In the genomic region with DNA sequence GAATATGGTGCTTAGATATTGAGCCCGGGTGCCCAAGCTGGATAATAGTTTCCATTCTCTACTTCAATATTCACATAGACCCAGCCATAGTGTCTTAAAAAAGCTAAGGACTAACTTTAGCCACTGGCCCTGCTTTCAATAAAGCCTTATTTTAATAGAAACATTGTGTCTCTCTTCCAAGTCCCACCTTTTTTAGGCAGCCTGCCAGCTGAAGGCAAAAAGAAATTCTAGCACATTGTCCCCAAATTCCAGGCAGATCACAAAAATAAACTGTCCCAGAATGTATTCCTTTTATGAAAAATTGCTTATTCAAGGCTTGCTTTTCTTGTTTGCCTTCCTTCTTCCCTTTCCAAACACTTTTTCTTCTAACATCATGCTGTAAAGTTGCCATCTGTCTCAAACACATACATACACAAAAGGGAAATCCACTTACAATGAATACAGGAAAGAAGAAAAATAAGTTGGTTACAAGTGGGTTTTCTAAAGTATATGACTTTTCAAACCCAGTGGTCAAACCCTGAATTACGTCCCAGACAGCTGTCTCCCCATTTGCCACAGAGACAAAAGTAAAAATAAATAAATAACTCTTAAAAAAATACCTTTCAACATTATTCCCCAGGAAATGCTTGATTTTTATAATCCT, we compare ENCODE assay signal across 15 cellular contexts.
DNase-seq lines count a peak whose midpoint lies in the region; ATAC-seq and TF ChIP-seq lines count a peak whose summit lies in the region.
"Had no signal": no experiment of that assay in that cellular context is flagged by ENCODE, and none has a peak within 500 bp of the region (broad histone marks: within the 10 kb centered on the region; RNA-seq: fewer than 3 reads in every experiment).

No MANE protein-coding gene starts in this region.

- H4K91ac ChIP-seq in H9 (ENCODE audit: insufficient read length, low read depth, low read length), result no peak overlapping the region

- H4K20me1 ChIP-seq in H9 (ENCODE audit: control insufficient read depth, insufficient read depth, insufficient read length) (no peaks in the 10 kb centered on the region), PC-3 (ENCODE audit: low read length) (no peaks in the 10 kb centered on the region), mammary epithelial cell (ENCODE audit: insufficient read depth, low read length) (no peaks in the 10 kb centered on the region)

- H2BK20ac ChIP-seq in H9 (ENCODE audit: low read depth, low read length, poor library complexity, severe bottlenecking), result no peak overlapping the region

- H4K5ac ChIP-seq in H9 (ENCODE audit: insufficient read length, low read depth, low read length), result no peak overlapping the region

- H3K36me3 ChIP-seq in PC-3 (ENCODE audit: low read depth, low read length) (no peaks in the 10 kb centered on the region), H7 (replicated peaks; ENCODE audit: control insufficient read depth, insufficient read depth, low read length) (no peaks in the 10 kb centered on the region), mammary epithelial cell (ENCODE audit: insufficient read depth, low read length) (no peaks in the 10 kb centered on the region)

- H3K23ac ChIP-seq in H9 (ENCODE audit: insufficient read length, low read depth, low read length), result no peak overlapping the region

- no peak overlapping the region for H3K14ac ChIP-seq in H9 (ENCODE audit: insufficient read depth, low read length)

- intact Hi-C loops in PC-3 (cut with micrococcal nuclease) (no loop called here), mammary epithelial cell (cut with micrococcal nuclease) (no loop called here)

- H2BK120ac ChIP-seq in H9 (ENCODE audit: low read depth, low read length, poor library complexity, severe bottlenecking), result no peak overlapping the region

- H3T11ph ChIP-seq in H9 (ENCODE audit: low read length), result no peak overlapping the region

- peak; percentile 48 for TF ChIP-seq CTCF in H9 (conservative IDR thresholded peaks at IDR 0.05)
- 0 out of 2 replicates have a peak, but pooled peaks have one; percentile 6 for TF ChIP-seq CTCF in PC-3 (conservative IDR thresholded peaks at IDR 0.05; ENCODE audit: low read depth, low read length)
- TF ChIP-seq CTCF in epithelial cell of esophagus (IDR thresholded peaks at IDR 0.05; ENCODE audit: insufficient read depth, low read depth, low read length, missing control alignments), result peak; percentile 12
- TF ChIP-seq CTCF in progenitor cell of endocrine pancreas (IDR thresholded peaks at IDR 0.05; ENCODE audit: unreplicated experiment), result peak; percentile 21
- TF ChIP-seq CTCF in mammary epithelial cell (conservative IDR thresholded peaks at IDR 0.05 in 1 of 2, IDR thresholded peaks at IDR 0.05 in 1 of 2; ENCODE audit: extremely low read depth in 1 of 2, insufficient read depth in 1 of 2, low read depth in 1 of 2, low read length in 2 of 2), result no peak

- CTCF ChIA-PET in PC-3 (lab: Charles Lee) (no interaction called here), mammary epithelial cell (lab: Charles Lee; ENCODE audit: low non-redundant PET) (no interaction called here)
- CTCF ChIA-PET in activated naive CD4-positive, alpha-beta T cell treated with anti-CD3 and anti-CD28 coated beads, Interleukin-2, amount 10 ng/mL, durations not matched to agents 7 days and 5 days (lab: Charles Lee), result no interaction called here

- in situ Hi-C loops in mammary epithelial cell (cut with MboI; ENCODE audit: low sequenced_read_pairs in 2 of 2), result no loop called here

- no peak overlapping the region for H4K8ac ChIP-seq in H9 (replicated peaks; ENCODE audit: insufficient read length, low read depth, low read length)

- no peak overlapping the region for H3K4me3 ChIP-seq in PC-3 (ENCODE audit: low read length)
- no peak overlapping the region for H3K4me3 ChIP-seq in epithelial cell of esophagus (ENCODE audit: low read length)
- no peak overlapping the region for H3K4me3 ChIP-seq in H7 (ENCODE audit: insufficient read depth, low read depth, low read length)
- no peak overlapping the region for H3K4me3 ChIP-seq in mammary epithelial cell (replicated peaks in 1 of 3; ENCODE audit: insufficient read depth in 1 of 3, low read depth in 2 of 3, low read length in 3 of 3)

- H3K9me3 Mint-ChIP-seq in H9, result no peaks in the 10 kb centered on the region
- no peaks in the 10 kb centered on the region for H3K9me3 Mint-ChIP-seq in progenitor cell of endocrine pancreas (ENCODE audit: low read depth)
- no peaks in the 10 kb centered on the region for H3K9me3 Mint-ChIP-seq in activated naive CD4-positive, alpha-beta T cell treated with anti-CD3 and anti-CD28 coated beads, Interleukin-2, amount 10 ng/mL, durations not matched to agents 7 days and 5 days

- ATAC-seq in PC-3, result no peak

- H3K79me2 ChIP-seq in H9 (ENCODE audit: insufficient read depth, low read length), result no peaks in the 10 kb centered on the region
- H3K79me2 ChIP-seq in PC-3 (ENCODE audit: low read length), result no peaks in the 10 kb centered on the region
- no peaks in the 10 kb centered on the region for H3K79me2 ChIP-seq in mammary epithelial cell (ENCODE audit: insufficient read depth, low read length)

- no peaks in the 10 kb centered on the region for H3K4me1 ChIP-seq in H9 (ENCODE audit: insufficient read depth, low read length)
- no peaks in the 10 kb centered on the region for H3K4me1 ChIP-seq in PC-3 (ENCODE audit: insufficient read depth, low read length)
- no peaks in the 10 kb centered on the region for H3K4me1 ChIP-seq in mammary epithelial cell (ENCODE audit: insufficient read depth, low read length)

- no peak overlapping the region for H2BK15ac ChIP-seq in H9 (ENCODE audit: low read depth, low read length)

- no peak overlapping the region for H3K18ac ChIP-seq in H9 (ENCODE audit: insufficient read length, low read depth, low read length)

- H3K27me3 ChIP-seq in H9 (ENCODE audit: insufficient read depth, low read length) (no peaks in the 10 kb centered on the region), PC-3 (ENCODE audit: low read length) (0 out of 2 replicates have a peak, but pooled peaks cover 7% of the 10 kb centered on the region), H7 (ENCODE audit: control insufficient read depth, insufficient read depth, low read length) (no peaks in the 10 kb centered on the region), mammary epithelial cell (ENCODE audit: insufficient read depth, low read length) (no peaks in the 10 kb centered on the region)

- H2AFZ ChIP-seq in H9 (ENCODE audit: low read length) (no peak overlapping the region), PC-3 (ENCODE audit: low read length) (no peak overlapping the region), mammary epithelial cell (ENCODE audit: low read depth, low read length) (no peak overlapping the region)

- H3K4me3 Mint-ChIP-seq in H9 (no peak overlapping the region), progenitor cell of endocrine pancreas (ENCODE audit: low read depth) (no peak overlapping the region)
- H3K4me3 Mint-ChIP-seq in activated naive CD4-positive, alpha-beta T cell treated with anti-CD3 and anti-CD28 coated beads, Interleukin-2, amount 10 ng/mL, durations not matched to agents 7 days and 5 days, result no peak overlapping the region
- H3K4me3 Mint-ChIP-seq: CD4-positive, alpha-beta memory T cell had no signal

- BruUV-seq in PC-3 (replicated peaks; lab: Mats Ljungman, UMichigan) (no TSS peak), mammary epithelial cell (replicated peaks; lab: Mats Ljungman, UMichigan) (no TSS peak)

- H2BK12ac ChIP-seq in H9 (ENCODE audit: insufficient read length, low read depth, low read length), result no peak overlapping the region

- DNase-seq in H9, result no peak
- no peak for DNase-seq in PC-3
- no peak for DNase-seq in epithelial cell of esophagus (ENCODE audit: low read depth)
- DNase-seq in progenitor cell of endocrine pancreas (ENCODE audit: low spot score, unreplicated experiment), result no peak
- DNase-seq in H7, result no peak
- DNase-seq in iPS-NIHi11 (ENCODE audit: low spot score), result no peak
- DNase-seq in mammary epithelial cell, result no peak
- DNase-seq in activated naive CD4-positive, alpha-beta T cell treated with anti-CD3 and anti-CD28 coated beads, Interleukin-2, amount 10 ng/mL, durations not matched to agents 7 days and 5 days, result no peak
- DNase-seq: Calu3; CD4-positive, alpha-beta memory T cell; GF-D8; NCI-H1417; NCI-H187 treated with DMSO at 0.1 percent for 48 hours; NCI-H526 treated with DMSO at 0.1 percent for 48 hours had no signal

- no CpG with 5 or more reads among the region's 2 CpGs for WGBS in H9 (ENCODE audit: extremely low coverage, insufficient read length, low lambda C conversion rate)
- 44% methylated on average over 2 of the region's 2 CpGs for WGBS in mammary epithelial cell (ENCODE audit: low coverage, missing lambda C conversion rate)

- no peaks in the 10 kb centered on the region for H3K36me3 Mint-ChIP-seq in H9 (ENCODE audit: insufficient read depth in 1 of 3, low read depth in 3 of 3)
- H3K36me3 Mint-ChIP-seq in progenitor cell of endocrine pancreas (ENCODE audit: insufficient read depth), result no peaks in the 10 kb centered on the region
- H3K36me3 Mint-ChIP-seq in activated naive CD4-positive, alpha-beta T cell treated with anti-CD3 and anti-CD28 coated beads, Interleukin-2, amount 10 ng/mL, durations not matched to agents 7 days and 5 days, result no peaks in the 10 kb centered on the region
- H3K36me3 Mint-ChIP-seq: CD4-positive, alpha-beta memory T cell had no signal

- no peaks in the 10 kb centered on the region for H3K9me2 ChIP-seq in PC-3 (replicated peaks; ENCODE audit: low read length)

- H3K27me3 Mint-ChIP-seq in H9 (ENCODE audit: low read depth) (no peaks in the 10 kb centered on the region), progenitor cell of endocrine pancreas (no peaks in the 10 kb centered on the region)
- no peaks in the 10 kb centered on the region for H3K27me3 Mint-ChIP-seq in activated naive CD4-positive, alpha-beta T cell treated with anti-CD3 and anti-CD28 coated beads, Interleukin-2, amount 10 ng/mL, durations not matched to agents 7 days and 5 days

- POLR2A ChIA-PET in PC-3 (lab: Charles Lee; ENCODE audit: unreplicated experiment), result no interaction called here

- H3K9me3 ChIP-seq in H9 (ENCODE audit: control insufficient read depth, low read depth, low read length), result no peaks in the 10 kb centered on the region
- H3K9me3 ChIP-seq in PC-3 (ENCODE audit: low read length), result no peaks in the 10 kb centered on the region
- no peaks in the 10 kb centered on the region for H3K9me3 ChIP-seq in mammary epithelial cell (replicated peaks; ENCODE audit: insufficient read depth, low read length)

- H3K56ac ChIP-seq in H9 (ENCODE audit: insufficient read length, low read depth, low read length), result no peak overlapping the region

- H3K4me2 ChIP-seq in H9 (ENCODE audit: insufficient read depth, insufficient read length, low read length) (no peak overlapping the region), PC-3 (ENCODE audit: low read length) (no peak overlapping the region), mammary epithelial cell (ENCODE audit: insufficient read depth, low read depth, low read length) (no peak overlapping the region)

- H3K9ac ChIP-seq in H9 (ENCODE audit: extremely low read depth, insufficient read length, low read length) (no peak overlapping the region), PC-3 (ENCODE audit: low read length) (no peak overlapping the region), mammary epithelial cell (ENCODE audit: insufficient read depth, low read length) (no peak overlapping the region)

- dilution Hi-C loops in mammary epithelial cell (cut with HindIII; ENCODE audit: low sequenced_read_pairs), result no loop called here

- no peak overlapping the region for H2AK5ac ChIP-seq in H9 (ENCODE audit: insufficient read length, low read length)

- H3K27ac ChIP-seq in H9 (ENCODE audit: insufficient read length, low read depth, low read length), result no peak overlapping the region
- no peak overlapping the region for H3K27ac ChIP-seq in PC-3 (ENCODE audit: low read length)
- H3K27ac ChIP-seq in mammary epithelial cell (ENCODE audit: insufficient read depth, low read depth, low read length), result no peak overlapping the region
- H3K27ac ChIP-seq: HL-60 had no signal

- no peak overlapping the region for H3K27ac Mint-ChIP-seq in H9
- H3K27ac Mint-ChIP-seq in progenitor cell of endocrine pancreas, result no peak overlapping the region
- H3K27ac Mint-ChIP-seq in activated naive CD4-positive, alpha-beta T cell treated with anti-CD3 and anti-CD28 coated beads, Interleukin-2, amount 10 ng/mL, durations not matched to agents 7 days and 5 days, result no peak overlapping the region
- H3K27ac Mint-ChIP-seq: CD4-positive, alpha-beta memory T cell had no signal

- no peak overlapping the region for H2BK5ac ChIP-seq in H9 (ENCODE audit: insufficient read length, low read length)

- no peaks in the 10 kb centered on the region for H3K4me1 Mint-ChIP-seq in H9
- no peaks in the 10 kb centered on the region for H3K4me1 Mint-ChIP-seq in progenitor cell of endocrine pancreas (ENCODE audit: low read depth)
- no peaks in the 10 kb centered on the region for H3K4me1 Mint-ChIP-seq in activated naive CD4-positive, alpha-beta T cell treated with anti-CD3 and anti-CD28 coated beads, Interleukin-2, amount 10 ng/mL, durations not matched to agents 7 days and 5 days

- H3K4ac ChIP-seq in H9 (ENCODE audit: low read depth, low read length), result no peak overlapping the region

- no peaks in the 10 kb centered on the region for H3K23me2 ChIP-seq in H9 (ENCODE audit: insufficient read length, low read depth, low read length, poor library complexity, severe bottlenecking)

- no peaks in the 10 kb centered on the region for H3F3A ChIP-seq in PC-3 (ENCODE audit: low read length, unreplicated experiment)

- H3K79me1 ChIP-seq in H9 (ENCODE audit: insufficient read depth, low read depth, low read length, poor library complexity, severe bottlenecking), result no peaks in the 10 kb centered on the region

Comparison
In these comparisons a context has a peak if more than half of its experiments do, and no peak if none do; other contexts are left out.
1. CTCF ChIP-seq: peak in H9 (single experiment), PC-3 (single experiment), epithelial cell of esophagus (single experiment) and progenitor cell of endocrine pancreas (single experiment); none in mammary epithelial cell (0 of 2).